8 cellular contexts compared by ENCODE assay signal in the genomic region with DNA sequence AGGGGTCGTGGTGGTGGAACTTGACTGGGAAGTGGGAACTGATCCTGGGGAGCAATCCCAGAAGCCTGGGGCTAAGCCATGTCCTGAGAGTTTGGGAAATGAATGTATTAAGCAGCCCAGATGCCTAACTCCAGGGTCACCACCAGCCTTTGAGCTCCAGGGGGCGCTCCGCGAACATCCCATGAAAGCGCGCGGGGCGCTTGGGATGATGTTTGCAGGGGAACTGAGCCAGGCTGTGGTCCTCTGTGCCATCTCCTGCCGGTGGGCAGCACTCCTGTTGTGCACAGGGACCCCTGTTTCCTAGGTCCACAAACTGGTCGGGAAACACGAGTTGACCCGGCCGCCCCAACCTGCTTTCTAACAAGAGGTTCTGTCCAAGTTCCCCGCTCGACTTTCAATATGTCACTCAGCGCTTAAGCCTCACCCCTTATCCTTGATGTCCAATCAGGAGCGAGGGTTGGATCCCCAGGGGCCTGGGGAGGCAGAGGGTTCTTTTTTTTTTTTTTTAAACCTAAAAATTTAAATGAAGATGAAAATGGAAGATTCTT. TPM values are rescaled to one million over a fixed set of nuclear protein-coding genes. Genes with fewer than 3 reads are reported as not detected.
DNase-seq lines count a peak whose midpoint lies in the region; ATAC-seq and TF ChIP-seq lines count a peak whose summit lies in the region.

No MANE protein-coding gene starts in this region.

- H3K27me3 ChIP-seq in colonic mucosa: no peaks in the 10 kb centered on the region

- no peaks in the 10 kb centered on the region for H3K9me3 ChIP-seq in colonic mucosa

- no peak overlapping the region for H3K9ac ChIP-seq in colonic mucosa (ENCODE audit: low read depth in 2 of 2, low read length in 2 of 2)

- no peak overlapping the region for H3K27ac ChIP-seq in colonic mucosa

- peak; percentile 94 for DNase-seq in GM03348 (ENCODE audit: low spot score)
- peak; percentile 62 for DNase-seq in NCI-H460 (ENCODE audit: extremely low read depth, low read depth)
- DNase-seq in activated CD4-positive, alpha-beta T cell treated with anti-CD3 and anti-CD28 coated beads for 48 hours: peak; percentile 83
- peak; percentile 72 for DNase-seq in colonic mucosa
- peak; percentile 32 to 80 for DNase-seq in left colon
- DNase-seq in stimulated activated CD4-positive, alpha-beta T cell treated with anti-CD3 and anti-CD28 coated beads, Interleukin-1b, Interleukin-23, amount 100 ng/mL, for 1 hour (ENCODE audit: low read depth in 2 of 2): peak; percentile 31 to 54

- peak; percentile 73 for ATAC-seq in HG03159 (IDR thresholded peaks at IDR 0.05; ENCODE audit: unreplicated experiment)
- ATAC-seq in left colon: peak; percentile 97
- ATAC-seq in HG03045 (IDR thresholded peaks at IDR 0.05; ENCODE audit: unreplicated experiment): no peak

- intact Hi-C loops in colonic mucosa (cut with DNase I): loop anchor here (5.0 kb wide), 1 partner anchor 49 kb away; no protein-coding TSS in a partner anchor
- intact Hi-C loops in left colon (cut with DNase I, micrococcal nuclease): no loop called here

- H3K36me3 ChIP-seq in colonic mucosa: no peaks in the 10 kb centered on the region

- H3K4me3 ChIP-seq in colonic mucosa: peak overlapping the region; percentile 36

- peak; percentile 83 for TF ChIP-seq CTCF in colonic mucosa (IDR thresholded peaks at IDR 0.05)

- H3K4me1 ChIP-seq in colonic mucosa: no peaks in the 10 kb centered on the region

RNA-seq across cellular contexts. Expression of gene LEUTX, which starts 14.4 kb away (rescaled TPM):
- total RNA-seq in NCI-H460 (2014; rRNA removed; shearing (Covaris generic)): not detected in 2 replicates
- polyA plus RNA-seq in NCI-H460 (2014; cell fraction: nucleus; rRNA removed): not detected in 2 replicates
- total RNA-seq in colonic mucosa: not detected
- not detected for total RNA-seq in left colon

RNA-seq across cellular contexts. Expression of gene DYRK1B, which starts 40.9 kb away (rescaled TPM):
- 0.98 and 1.2 TPM in 2 replicates for total RNA-seq in NCI-H460 (2014; rRNA removed; shearing (Covaris generic))
- polyA plus RNA-seq in NCI-H460 (2014; cell fraction: nucleus; rRNA removed): 2.7 and 3.8 TPM in 2 replicates
- total RNA-seq in colonic mucosa (10 to 100 TPM; 11.8 to 12.7 TPM), left colon (10 to 100 TPM in 1 of 2 donors, 1 to 10 TPM in 1; 7.6 to 16.3 TPM)

RNA-seq across cellular contexts. Expression of gene FBL, which starts 53.1 kb away (rescaled TPM):
- total RNA-seq in NCI-H460 (2014; rRNA removed; shearing (Covaris generic)): 138 and 154 TPM in 2 replicates
- polyA plus RNA-seq in NCI-H460 (2014; cell fraction: nucleus; rRNA removed): 125 and 208 TPM in 2 replicates
- 100 to 1,000 TPM; 155 to 297 TPM for total RNA-seq in colonic mucosa
- total RNA-seq in left colon: 100 to 1,000 TPM; 128 to 166 TPM

RNA-seq across cellular contexts. Expression of gene CLC, which starts 55.2 kb away (rescaled TPM):
- total RNA-seq in NCI-H460 (2014; rRNA removed; shearing (Covaris generic)): not detected in 2 replicates
- not detected in 2 replicates for polyA plus RNA-seq in NCI-H460 (2014; cell fraction: nucleus; rRNA removed)
- total RNA-seq in colonic mucosa (under 1 TPM in 1 of 2 donors, not detected in 1; 0.56 TPM), left colon (1 to 10 TPM in 1 of 2 donors, not detected in 1; 1.8 TPM)

Comparison
In these comparisons a context has a peak if more than half of its experiments do, and no peak if none do; other contexts are left out.
1. DNase-seq: peak in every context shown above with its lines; median percentile 94 in GM03348; 83 in activated CD4-positive, alpha-beta T cell treated with anti-CD3 and anti-CD28 coated beads for 48 hours; 72 in colonic mucosa; 62 in NCI-H460; 56 in left colon; 42 in stimulated activated CD4-positive, alpha-beta T cell treated with anti-CD3 and anti-CD28 coated beads, Interleukin-1b, Interleukin-23, amount 100 ng/mL, for 1 hour.